In the genomic region with DNA sequence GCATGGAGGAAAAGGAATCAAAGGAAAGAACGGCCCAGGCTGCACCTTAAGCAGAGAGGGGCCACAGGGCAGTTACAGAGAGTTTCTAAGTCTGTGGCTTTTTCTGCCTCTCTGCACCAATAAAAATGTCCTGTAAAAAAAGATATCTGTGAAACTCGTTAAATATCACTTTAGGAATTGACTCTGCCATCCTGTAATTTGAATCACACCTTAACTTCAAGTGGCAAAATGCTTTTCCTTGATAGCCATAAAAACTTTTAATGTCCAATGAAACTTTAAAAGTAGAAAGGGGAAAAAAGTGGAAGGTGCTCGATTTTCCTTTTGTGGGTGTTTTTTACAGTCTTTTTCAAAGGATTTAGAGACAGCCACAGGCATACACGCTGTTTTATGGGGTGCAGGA, we compare ENCODE assay signal across 2 cellular contexts.
TF ChIP-seq lines count a peak whose summit lies in the region.

No MANE protein-coding gene starts in this region.

TF ChIP-seq in GM23338, 12 proteins besides CTCF, POLR2A, EP300 and RAD21 (continued from another document):
- TF ChIP-seq, protein P1, sequence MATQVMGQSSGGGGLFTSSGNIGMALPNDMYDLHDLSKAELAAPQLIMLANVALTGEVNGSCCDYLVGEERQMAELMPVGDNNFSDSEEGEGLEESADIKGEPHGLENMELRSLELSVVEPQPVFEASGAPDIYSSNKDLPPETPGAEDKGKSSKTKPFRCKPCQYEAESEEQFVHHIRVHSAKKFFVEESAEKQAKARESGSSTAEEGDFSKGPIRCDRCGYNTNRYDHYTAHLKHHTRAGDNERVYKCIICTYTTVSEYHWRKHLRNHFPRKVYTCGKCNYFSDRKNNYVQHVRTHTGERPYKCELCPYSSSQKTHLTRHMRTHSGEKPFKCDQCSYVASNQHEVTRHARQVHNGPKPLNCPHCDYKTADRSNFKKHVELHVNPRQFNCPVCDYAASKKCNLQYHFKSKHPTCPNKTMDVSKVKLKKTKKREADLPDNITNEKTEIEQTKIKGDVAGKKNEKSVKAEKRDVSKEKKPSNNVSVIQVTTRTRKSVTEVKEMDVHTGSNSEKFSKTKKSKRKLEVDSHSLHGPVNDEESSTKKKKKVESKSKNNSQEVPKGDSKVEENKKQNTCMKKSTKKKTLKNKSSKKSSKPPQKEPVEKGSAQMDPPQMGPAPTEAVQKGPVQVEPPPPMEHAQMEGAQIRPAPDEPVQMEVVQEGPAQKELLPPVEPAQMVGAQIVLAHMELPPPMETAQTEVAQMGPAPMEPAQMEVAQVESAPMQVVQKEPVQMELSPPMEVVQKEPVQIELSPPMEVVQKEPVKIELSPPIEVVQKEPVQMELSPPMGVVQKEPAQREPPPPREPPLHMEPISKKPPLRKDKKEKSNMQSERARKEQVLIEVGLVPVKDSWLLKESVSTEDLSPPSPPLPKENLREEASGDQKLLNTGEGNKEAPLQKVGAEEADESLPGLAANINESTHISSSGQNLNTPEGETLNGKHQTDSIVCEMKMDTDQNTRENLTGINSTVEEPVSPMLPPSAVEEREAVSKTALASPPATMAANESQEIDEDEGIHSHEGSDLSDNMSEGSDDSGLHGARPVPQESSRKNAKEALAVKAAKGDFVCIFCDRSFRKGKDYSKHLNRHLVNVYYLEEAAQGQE (IDR thresholded peaks at IDR 0.05; ENCODE audit: unreplicated experiment): no peak
- TF ChIP-seq, protein P2, sequence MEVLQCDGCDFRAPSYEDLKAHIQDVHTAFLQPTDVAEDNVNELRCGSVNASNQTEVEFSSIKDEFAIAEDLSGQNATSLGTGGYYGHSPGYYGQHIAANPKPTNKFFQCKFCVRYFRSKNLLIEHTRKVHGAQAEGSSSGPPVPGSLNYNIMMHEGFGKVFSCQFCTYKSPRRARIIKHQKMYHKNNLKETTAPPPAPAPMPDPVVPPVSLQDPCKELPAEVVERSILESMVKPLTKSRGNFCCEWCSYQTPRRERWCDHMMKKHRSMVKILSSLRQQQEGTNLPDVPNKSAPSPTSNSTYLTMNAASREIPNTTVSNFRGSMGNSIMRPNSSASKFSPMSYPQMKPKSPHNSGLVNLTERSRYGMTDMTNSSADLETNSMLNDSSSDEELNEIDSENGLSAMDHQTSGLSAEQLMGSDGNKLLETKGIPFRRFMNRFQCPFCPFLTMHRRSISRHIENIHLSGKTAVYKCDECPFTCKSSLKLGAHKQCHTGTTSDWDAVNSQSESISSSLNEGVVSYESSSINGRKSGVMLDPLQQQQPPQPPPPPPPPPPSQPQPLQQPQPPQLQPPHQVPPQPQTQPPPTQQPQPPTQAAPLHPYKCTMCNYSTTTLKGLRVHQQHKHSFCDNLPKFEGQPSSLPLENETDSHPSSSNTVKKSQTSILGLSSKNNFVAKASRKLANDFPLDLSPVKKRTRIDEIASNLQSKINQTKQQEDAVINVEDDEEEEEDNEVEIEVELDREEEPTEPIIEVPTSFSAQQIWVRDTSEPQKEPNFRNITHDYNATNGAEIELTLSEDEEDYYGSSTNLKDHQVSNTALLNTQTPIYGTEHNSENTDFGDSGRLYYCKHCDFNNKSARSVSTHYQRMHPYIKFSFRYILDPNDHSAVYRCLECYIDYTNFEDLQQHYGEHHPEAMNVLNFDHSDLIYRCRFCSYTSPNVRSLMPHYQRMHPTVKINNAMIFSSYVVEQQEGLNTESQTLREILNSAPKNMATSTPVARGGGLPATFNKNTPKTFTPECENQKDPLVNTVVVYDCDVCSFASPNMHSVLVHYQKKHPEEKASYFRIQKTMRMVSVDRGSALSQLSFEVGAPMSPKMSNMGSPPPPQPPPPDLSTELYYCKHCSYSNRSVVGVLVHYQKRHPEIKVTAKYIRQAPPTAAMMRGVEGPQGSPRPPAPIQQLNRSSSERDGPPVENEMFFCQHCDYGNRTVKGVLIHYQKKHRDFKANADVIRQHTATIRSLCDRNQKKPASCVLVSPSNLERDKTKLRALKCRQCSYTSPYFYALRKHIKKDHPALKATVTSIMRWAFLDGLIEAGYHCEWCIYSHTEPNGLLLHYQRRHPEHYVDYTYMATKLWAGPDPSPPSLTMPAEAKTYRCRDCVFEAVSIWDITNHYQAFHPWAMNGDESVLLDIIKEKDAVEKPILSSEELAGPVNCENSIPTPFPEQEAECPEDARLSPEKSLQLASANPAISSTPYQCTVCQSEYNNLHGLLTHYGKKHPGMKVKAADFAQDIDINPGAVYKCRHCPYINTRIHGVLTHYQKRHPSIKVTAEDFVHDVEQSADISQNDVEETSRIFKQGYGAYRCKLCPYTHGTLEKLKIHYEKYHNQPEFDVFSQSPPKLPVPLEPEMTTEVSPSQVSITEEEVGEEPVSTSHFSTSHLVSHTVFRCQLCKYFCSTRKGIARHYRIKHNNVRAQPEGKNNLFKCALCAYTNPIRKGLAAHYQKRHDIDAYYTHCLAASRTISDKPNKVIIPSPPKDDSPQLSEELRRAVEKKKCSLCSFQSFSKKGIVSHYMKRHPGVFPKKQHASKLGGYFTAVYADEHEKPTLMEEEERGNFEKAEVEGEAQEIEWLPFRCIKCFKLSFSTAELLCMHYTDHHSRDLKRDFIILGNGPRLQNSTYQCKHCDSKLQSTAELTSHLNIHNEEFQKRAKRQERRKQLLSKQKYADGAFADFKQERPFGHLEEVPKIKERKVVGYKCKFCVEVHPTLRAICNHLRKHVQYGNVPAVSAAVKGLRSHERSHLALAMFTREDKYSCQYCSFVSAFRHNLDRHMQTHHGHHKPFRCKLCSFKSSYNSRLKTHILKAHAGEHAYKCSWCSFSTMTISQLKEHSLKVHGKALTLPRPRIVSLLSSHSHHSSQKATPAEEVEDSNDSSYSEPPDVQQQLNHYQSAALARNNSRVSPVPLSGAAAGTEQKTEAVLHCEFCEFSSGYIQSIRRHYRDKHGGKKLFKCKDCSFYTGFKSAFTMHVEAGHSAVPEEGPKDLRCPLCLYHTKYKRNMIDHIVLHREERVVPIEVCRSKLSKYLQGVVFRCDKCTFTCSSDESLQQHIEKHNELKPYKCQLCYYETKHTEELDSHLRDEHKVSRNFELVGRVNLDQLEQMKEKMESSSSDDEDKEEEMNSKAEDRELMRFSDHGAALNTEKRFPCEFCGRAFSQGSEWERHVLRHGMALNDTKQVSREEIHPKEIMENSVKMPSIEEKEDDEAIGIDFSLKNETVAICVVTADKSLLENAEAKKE (CRISPR knock-in tag; IDR thresholded peaks at IDR 0.05): no peak

TF ChIP-seq in HEK293, 187 proteins besides CTCF, POLR2A, EP300 and RAD21 (continued from another document):
- TF ChIP-seq, protein P3, sequence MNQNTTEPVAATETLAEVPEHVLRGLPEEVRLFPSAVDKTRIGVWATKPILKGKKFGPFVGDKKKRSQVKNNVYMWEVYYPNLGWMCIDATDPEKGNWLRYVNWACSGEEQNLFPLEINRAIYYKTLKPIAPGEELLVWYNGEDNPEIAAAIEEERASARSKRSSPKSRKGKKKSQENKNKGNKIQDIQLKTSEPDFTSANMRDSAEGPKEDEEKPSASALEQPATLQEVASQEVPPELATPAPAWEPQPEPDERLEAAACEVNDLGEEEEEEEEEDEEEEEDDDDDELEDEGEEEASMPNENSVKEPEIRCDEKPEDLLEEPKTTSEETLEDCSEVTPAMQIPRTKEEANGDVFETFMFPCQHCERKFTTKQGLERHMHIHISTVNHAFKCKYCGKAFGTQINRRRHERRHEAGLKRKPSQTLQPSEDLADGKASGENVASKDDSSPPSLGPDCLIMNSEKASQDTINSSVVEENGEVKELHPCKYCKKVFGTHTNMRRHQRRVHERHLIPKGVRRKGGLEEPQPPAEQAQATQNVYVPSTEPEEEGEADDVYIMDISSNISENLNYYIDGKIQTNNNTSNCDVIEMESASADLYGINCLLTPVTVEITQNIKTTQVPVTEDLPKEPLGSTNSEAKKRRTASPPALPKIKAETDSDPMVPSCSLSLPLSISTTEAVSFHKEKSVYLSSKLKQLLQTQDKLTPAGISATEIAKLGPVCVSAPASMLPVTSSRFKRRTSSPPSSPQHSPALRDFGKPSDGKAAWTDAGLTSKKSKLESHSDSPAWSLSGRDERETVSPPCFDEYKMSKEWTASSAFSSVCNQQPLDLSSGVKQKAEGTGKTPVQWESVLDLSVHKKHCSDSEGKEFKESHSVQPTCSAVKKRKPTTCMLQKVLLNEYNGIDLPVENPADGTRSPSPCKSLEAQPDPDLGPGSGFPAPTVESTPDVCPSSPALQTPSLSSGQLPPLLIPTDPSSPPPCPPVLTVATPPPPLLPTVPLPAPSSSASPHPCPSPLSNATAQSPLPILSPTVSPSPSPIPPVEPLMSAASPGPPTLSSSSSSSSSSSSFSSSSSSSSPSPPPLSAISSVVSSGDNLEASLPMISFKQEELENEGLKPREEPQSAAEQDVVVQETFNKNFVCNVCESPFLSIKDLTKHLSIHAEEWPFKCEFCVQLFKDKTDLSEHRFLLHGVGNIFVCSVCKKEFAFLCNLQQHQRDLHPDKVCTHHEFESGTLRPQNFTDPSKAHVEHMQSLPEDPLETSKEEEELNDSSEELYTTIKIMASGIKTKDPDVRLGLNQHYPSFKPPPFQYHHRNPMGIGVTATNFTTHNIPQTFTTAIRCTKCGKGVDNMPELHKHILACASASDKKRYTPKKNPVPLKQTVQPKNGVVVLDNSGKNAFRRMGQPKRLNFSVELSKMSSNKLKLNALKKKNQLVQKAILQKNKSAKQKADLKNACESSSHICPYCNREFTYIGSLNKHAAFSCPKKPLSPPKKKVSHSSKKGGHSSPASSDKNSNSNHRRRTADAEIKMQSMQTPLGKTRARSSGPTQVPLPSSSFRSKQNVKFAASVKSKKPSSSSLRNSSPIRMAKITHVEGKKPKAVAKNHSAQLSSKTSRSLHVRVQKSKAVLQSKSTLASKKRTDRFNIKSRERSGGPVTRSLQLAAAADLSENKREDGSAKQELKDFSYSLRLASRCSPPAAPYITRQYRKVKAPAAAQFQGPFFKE (tag by site-specific recombination; IDR thresholded peaks at IDR 0.05; ENCODE audit: borderline replicate concordance): no peak
- TF ChIP-seq ZNF701 (tag by site-specific recombination; IDR thresholded peaks at IDR 0.05): no peak
- peak; percentile 59; the same call in 1 of the 2 replicates for TF ChIP-seq ZNF561 (tag by site-specific recombination; IDR thresholded peaks at IDR 0.05; ENCODE audit: borderline replicate concordance)
